8 cellular contexts compared by ENCODE assay signal in genomic region chr3:123884258-123884831, GRCh38. TPM values are rescaled to one million over a fixed set of nuclear protein-coding genes. Genes with fewer than 3 reads are reported as not detected.
DNase-seq lines count a peak whose midpoint lies in the region; ATAC-seq and TF ChIP-seq lines count a peak whose summit lies in the region.

Gene MYLK (minus strand): TSS chr3:123884332. CDS start chr3:123793841, 90,491 bp downstream.

- H3K9me3 Mint-ChIP-seq in activated T-helper 2 cell treated with anti-CD3 and anti-CD28 coated beads, Interferon-gamma antibody, Interleukin-2, Interleukin-4, amounts not matched to agents 10 μg/mL and 5 μg/mL and 100 μg/mL, durations not matched to agents 14 hours and 24 hours and 36 hours: no peaks in the 10 kb centered on the region
- H3K9me3 Mint-ChIP-seq in glutamatergic neuron (ENCODE audit: unreplicated experiment): peaks cover 5% of the 10 kb centered on the region

- peak; percentile 76 for ATAC-seq in HG03159 (IDR thresholded peaks at IDR 0.05; ENCODE audit: unreplicated experiment)
- peak; percentile 82 for ATAC-seq in aorta (ENCODE audit: low FRiP score)

- peaks cover 0 to 1% of the 10 kb centered on the region in 2 donors for H3K4me1 ChIP-seq in aorta (ENCODE audit: control insufficient read depth in 1 of 2, insufficient read depth in 2 of 2, low read length in 2 of 2)

- H3K9me3 ChIP-seq in aorta (ENCODE audit: control insufficient read depth, low read length): no peaks in the 10 kb centered on the region

- H3K27me3 Mint-ChIP-seq in activated T-helper 2 cell treated with anti-CD3 and anti-CD28 coated beads, Interferon-gamma antibody, Interleukin-2, Interleukin-4, amounts not matched to agents 10 μg/mL and 5 μg/mL and 100 μg/mL, durations not matched to agents 14 hours and 24 hours and 36 hours (ENCODE audit: low read depth): peaks cover 57% of the 10 kb centered on the region
- peaks cover 6% of the 10 kb centered on the region for H3K27me3 Mint-ChIP-seq in glutamatergic neuron (ENCODE audit: unreplicated experiment)

- peak within 1 kb of the TSS; percentile 61 to 68 for H3K27ac ChIP-seq in aorta (ENCODE audit: low read depth in 1 of 2, low read length in 2 of 2)

- no peaks in the 10 kb centered on the region for H3K36me3 Mint-ChIP-seq in activated T-helper 2 cell treated with anti-CD3 and anti-CD28 coated beads, Interferon-gamma antibody, Interleukin-2, Interleukin-4, amounts not matched to agents 10 μg/mL and 5 μg/mL and 100 μg/mL, durations not matched to agents 14 hours and 24 hours and 36 hours (ENCODE audit: low read depth)
- no peaks in the 10 kb centered on the region for H3K36me3 Mint-ChIP-seq in glutamatergic neuron (ENCODE audit: unreplicated experiment)

- 1 to 4% methylated on average over 29 to 58 of the region's 58 CpGs for WGBS in aorta, 2 donors

- H3K36me3 ChIP-seq in aorta (ENCODE audit: control insufficient read depth in 1 of 2, insufficient read depth in 2 of 2, low read length in 1 of 2): no peaks in the 10 kb centered on the region

- peak within 1 kb of the TSS; percentile 74 for H3K4me3 Mint-ChIP-seq in activated T-helper 2 cell treated with anti-CD3 and anti-CD28 coated beads, Interferon-gamma antibody, Interleukin-2, Interleukin-4, amounts not matched to agents 10 μg/mL and 5 μg/mL and 100 μg/mL, durations not matched to agents 14 hours and 24 hours and 36 hours (ENCODE audit: low read depth)
- peak within 1 kb of the TSS; percentile 82 for H3K4me3 Mint-ChIP-seq in glutamatergic neuron (ENCODE audit: unreplicated experiment)

- intact Hi-C loops in activated T-helper 2 cell treated with anti-CD3 and anti-CD28 coated beads, Interferon-gamma antibody, Interleukin-2, Interleukin-4, amounts not matched to agents 10 μg/mL and 5 μg/mL and 100 μg/mL, durations not matched to agents 14 hours and 24 hours and 36 hours (cut with micrococcal nuclease): loop anchor here (5.0 kb wide), 1 partner anchor 78 kb away; the partner anchor contains the start of gene CCDC14
- intact Hi-C loops in aorta (cut with DNase I): loop anchor here (5.0 kb wide), 5 partner anchors 67 to 162 kb away; no protein-coding TSS in a partner anchor

- no peak within 1 kb of the TSS for H3K27ac Mint-ChIP-seq in activated T-helper 2 cell treated with anti-CD3 and anti-CD28 coated beads, Interferon-gamma antibody, Interleukin-2, Interleukin-4, amounts not matched to agents 10 μg/mL and 5 μg/mL and 100 μg/mL, durations not matched to agents 14 hours and 24 hours and 36 hours
- no peak within 1 kb of the TSS for H3K27ac Mint-ChIP-seq in glutamatergic neuron (ENCODE audit: unreplicated experiment)

- H3K4me1 Mint-ChIP-seq in activated T-helper 2 cell treated with anti-CD3 and anti-CD28 coated beads, Interferon-gamma antibody, Interleukin-2, Interleukin-4, amounts not matched to agents 10 μg/mL and 5 μg/mL and 100 μg/mL, durations not matched to agents 14 hours and 24 hours and 36 hours (ENCODE audit: low read depth): peaks cover 10% of the 10 kb centered on the region
- peaks cover 3% of the 10 kb centered on the region for H3K4me1 Mint-ChIP-seq in glutamatergic neuron (ENCODE audit: low read depth, unreplicated experiment)

- no peaks in the 10 kb centered on the region for H3K27me3 ChIP-seq in aorta (ENCODE audit: control insufficient read depth in 1 of 2, insufficient read depth in 2 of 2, low read length in 1 of 2)

- DNase-seq in activated naive CD4-positive, alpha-beta T cell treated with Interleukin-2 at 50 U/mL for 16 hours: peak; percentile 15
- DNase-seq in activated naive CD4-positive, alpha-beta T cell treated with anti-CD3 and anti-CD28 coated beads, Interleukin-2, amount 50 U/mL, for 16 hours: no peak
- DNase-seq in NCI-H510A treated with DMSO at 0.1 percent for 48 hours (lab: John Stamatoyannopoulos, UW) (peak; percentile 66), glutamatergic neuron (peak; percentile 95), occipital lobe (lab: John Stamatoyannopoulos, UW) (peak; percentile 8), aorta (peak; percentile 90 to 95)
- peak; percentile 56 for DNase-seq in activated T-helper 2 cell treated with anti-CD3 and anti-CD28 coated beads, Interferon-gamma antibody, Interleukin-2, Interleukin-4, amounts not matched to agents 10 μg/mL and 5 μg/mL and 100 μg/mL, durations not matched to agents 14 hours and 24 hours and 36 hours (ENCODE audit: low spot score)

- peak within 1 kb of the TSS; percentile 74 to 90 for H3K4me3 ChIP-seq in aorta (ENCODE audit: low read length in 2 of 2)

- TF ChIP-seq CTCF in glutamatergic neuron (IDR thresholded peaks at IDR 0.05; ENCODE audit: partially characterized antibody, unreplicated experiment): no peak

RNA-seq across cellular contexts. Expression of gene MYLK, which starts in this region (rescaled TPM):
- total RNA-seq in activated T-helper 2 cell treated with anti-CD3 and anti-CD28 coated beads, Interferon-gamma antibody, Interleukin-2, Interleukin-4, amounts not matched to agents 10 μg/mL and 5 μg/mL and 100 μg/mL, durations not matched to agents 14 hours and 24 hours and 36 hours: 0.16 TPM in 1 of 2 replicates, not detected in the other
- total RNA-seq in glutamatergic neuron (ENCODE audit: unreplicated experiment) (4.3 TPM), occipital lobe (15.1 TPM), aorta (100 to 1,000 TPM; 484 to 786 TPM)
- polyA plus RNA-seq in aorta: 100 to 1,000 TPM; 134 to 143 TPM

Comparison
In these comparisons a context has a peak if more than half of its experiments do, and no peak if none do; other contexts are left out.
1. RNA of gene MYLK (total RNA-seq): 484 to 786 TPM in aorta; 15.1 TPM in occipital lobe (single experiment), 4.3 TPM in glutamatergic neuron (single experiment) and 0.16 TPM in activated T-helper 2 cell treated with anti-CD3 and anti-CD28 coated beads, Interferon-gamma antibody, Interleukin-2, Interleukin-4, amounts not matched to agents 10 μg/mL and 5 μg/mL and 100 μg/mL, durations not matched to agents 14 hours and 24 hours and 36 hours; every median in the first group is over 10 times any median in the second.
2. Peak in DNase-seq in activated T-helper 2 cell treated with anti-CD3 and anti-CD28 coated beads, Interferon-gamma antibody, Interleukin-2, Interleukin-4, amounts not matched to agents 10 μg/mL and 5 μg/mL and 100 μg/mL, durations not matched to agents 14 hours and 24 hours and 36 hours; RNA of the gene not detected or under 1 TPM.